Comparison of ENCODE assay signal across 28 cellular contexts in genomic region chr3:58723197-58723596, GRCh38. TPM values are rescaled to one million over a fixed set of nuclear protein-coding genes. Genes with fewer than 3 reads are reported as not detected.
DNase-seq lines count a peak whose midpoint lies in the region; ATAC-seq, FAIRE-seq and TF ChIP-seq lines count a peak whose summit lies in the region.
"Had no signal": no experiment of that assay in that cellular context is flagged by ENCODE, and none has a peak within 500 bp of the region (broad histone marks: within the 10 kb centered on the region; RNA-seq: fewer than 3 reads in every experiment).

No MANE protein-coding gene starts in this region.

- H2BK15ac ChIP-seq in H1 (ENCODE audit: low read length): no peak overlapping the region

- POLR2A ChIA-PET in Caco-2 (lab: Charles Lee) (no interaction called here), H1 (lab: Charles Lee; ENCODE audit: partially characterized antibody) (no interaction called here), GM10248 (lab: Yijun Ruan, JAX) (no interaction called here)

- DNase-seq in Caco-2 (no peak), H1 (ENCODE audit: low read depth in 1 of 2, low spot score in 2 of 2) (no peak), iris pigment epithelial cell (ENCODE audit: low read depth) (peak; percentile 66), left colon (no peak), GM10248 (ENCODE audit: extremely low spot score) (no peak), Kasumi-1 (lab: John Stamatoyannopoulos, UW) (no peak), NCI-H128 (lab: John Stamatoyannopoulos, UW; ENCODE audit: unreplicated experiment) (no peak)
- DNase-seq: activated CD4-positive, alpha-beta memory T cell treated with anti-CD3 and anti-CD28 coated beads, Interleukin-2, amount 10 ng/mL, durations not matched to agents 7 days and 5 days; activated CD4-positive, CD25-positive, alpha-beta regulatory T cell treated with anti-CD3 and anti-CD28 coated beads, Interleukin-2, amount 50 U/mL, for 72 hours; activated CD8-positive, alpha-beta memory T cell treated with anti-CD3 and anti-CD28 coated beads, Interleukin-2, amount 50 U/mL, for 48 hours; activated naive CD4-positive, alpha-beta T cell treated with Interleukin-2 at 50 U/mL for 16 hours; body of pancreas; DMS53; naive B cell; NCI-H510A treated with DMSO at 0.1 percent for 48 hours; stimulated activated CD4-positive, alpha-beta T cell treated with anti-CD3 and anti-CD28 coated beads, Interleukin-12 subunit alpha, Interleukin-12 subunit beta, amount 100 ng/mL, for 4 hours; stimulated activated CD4-positive, alpha-beta T cell treated with anti-CD3 and anti-CD28 coated beads, Interleukin-2, amount 100 ng/mL, for 48 hours; T-helper 17 cell had no signal

- H4K20me1 ChIP-seq in H1 (replicated peaks in 1 of 2; ENCODE audit: control insufficient read depth in 1 of 2, insufficient read depth in 2 of 2, low read length in 2 of 2): no peaks in the 10 kb centered on the region
- H4K20me1 ChIP-seq: BLaER1 had no signal

- no peaks in the 10 kb centered on the region for H3K27me3 Mint-ChIP-seq in Caco-2 (ENCODE audit: insufficient read depth, unreplicated experiment)
- H3K27me3 Mint-ChIP-seq: activated CD4-positive, alpha-beta memory T cell treated with anti-CD3 and anti-CD28 coated beads, Interleukin-2, amount 10 ng/mL, durations not matched to agents 7 days and 5 days; T-helper 17 cell had no signal

- peaks cover 13% of the 10 kb centered on the region for H3K4me1 Mint-ChIP-seq in Caco-2 (ENCODE audit: low read depth, unreplicated experiment)
- H3K4me1 Mint-ChIP-seq: activated CD4-positive, alpha-beta memory T cell treated with anti-CD3 and anti-CD28 coated beads, Interleukin-2, amount 10 ng/mL, durations not matched to agents 7 days and 5 days; naive B cell; T-helper 17 cell had no signal

- no peaks in the 10 kb centered on the region for H3K79me1 ChIP-seq in H1 (ENCODE audit: low read depth, low read length)

- H3K36me3 ChIP-seq in Caco-2 (ENCODE audit: control insufficient read depth, insufficient read depth, low read length) (no peaks in the 10 kb centered on the region), H1 (ENCODE audit: control insufficient read depth in 2 of 4, insufficient read depth in 4 of 4, low read length in 3 of 4) (no peaks in the 10 kb centered on the region; a peak in 1 of 8 replicates)
- H3K36me3 ChIP-seq: adrenal gland had no signal

- H3K23me2 ChIP-seq in H1 (ENCODE audit: low read depth, low read length): no peaks in the 10 kb centered on the region

- no peak for TF ChIP-seq POLR2A in H1 (IDR thresholded peaks at IDR 0.05; ENCODE audit: control extremely low read depth in 1 of 2, low read depth in 2 of 2, low read length in 2 of 2)

- H3K18ac ChIP-seq in H1 (ENCODE audit: extremely low read depth, low read length): no peak overlapping the region

- peak overlapping the region; percentile 87 for H3K27ac Mint-ChIP-seq in Caco-2 (ENCODE audit: unreplicated experiment)
- H3K27ac Mint-ChIP-seq: activated CD4-positive, alpha-beta memory T cell treated with anti-CD3 and anti-CD28 coated beads, Interleukin-2, amount 10 ng/mL, durations not matched to agents 7 days and 5 days; activated T-helper 1 cell treated with anti-CD3 and anti-CD28 coated beads, Interleukin-12 subunit alpha, Interleukin-12 subunit beta, Interleukin-2, Interleukin-4 antibody, amounts not matched to agents 30 ng/mL and 10 ng/mL and 1 ng/mL, durations not matched to agents 14 hours and 24 hours and 36 hours; T-helper 17 cell had no signal

- TF ChIP-seq EP300 in Ishikawa (IDR thresholded peaks at IDR 0.05; ENCODE audit: borderline replicate concordance): no peak
- no peak for TF ChIP-seq EP300 in H1 (IDR thresholded peaks at IDR 0.05; ENCODE audit: borderline replicate concordance in 1 of 2, low read depth in 2 of 2, low read length in 2 of 2)

- no peaks in the 10 kb centered on the region for H3K79me2 ChIP-seq in H1 (ENCODE audit: control insufficient read depth in 1 of 2, insufficient read depth in 2 of 2, low read length in 2 of 2)

- no peak overlapping the region for H2BK20ac ChIP-seq in H1 (ENCODE audit: low read length)

- no peak overlapping the region for H2AK5ac ChIP-seq in H1 (ENCODE audit: low read depth, low read length)

- H3K9me3 Mint-ChIP-seq in Caco-2 (ENCODE audit: unreplicated experiment): peaks cover 8% of the 10 kb centered on the region
- H3K9me3 Mint-ChIP-seq: activated T-helper 1 cell treated with anti-CD3 and anti-CD28 coated beads, Interleukin-12 subunit alpha, Interleukin-12 subunit beta, Interleukin-2, Interleukin-4 antibody, amounts not matched to agents 30 ng/mL and 10 ng/mL and 1 ng/mL, durations not matched to agents 14 hours and 24 hours and 36 hours had no signal

- H3K27ac ChIP-seq in H1 (ENCODE audit: low read depth, low read length): no peak overlapping the region
- H3K27ac ChIP-seq: adrenal gland, BLaER1, body of pancreas had no signal

- H3K4ac ChIP-seq in H1 (replicated peaks; ENCODE audit: insufficient read length, low read depth, low read length): no peak overlapping the region

- no TSS peak for BruUV-seq in Caco-2 (replicated peaks; lab: Mats Ljungman, UMichigan)

- no peaks in the 10 kb centered on the region for H3K36me3 Mint-ChIP-seq in Caco-2 (ENCODE audit: insufficient read depth, unreplicated experiment)
- H3K36me3 Mint-ChIP-seq: naive B cell had no signal

- H3K4me3 ChIP-seq in Caco-2 (ENCODE audit: low read depth, low read length): no peak overlapping the region
- no peak overlapping the region for H3K4me3 ChIP-seq in H1 (ENCODE audit: extremely low read depth in 1 of 4, insufficient read depth in 2 of 4, low read depth in 3 of 4, low read length in 4 of 4)
- H3K4me3 ChIP-seq: adrenal gland, BLaER1, body of pancreas had no signal

- H4K8ac ChIP-seq in H1 (ENCODE audit: extremely low read depth, insufficient read depth, low read length): no peak overlapping the region

- H2BK120ac ChIP-seq in H1 (replicated peaks; ENCODE audit: low read depth, low read length): no peak overlapping the region

- H3K27me3 ChIP-seq in Caco-2 (replicated peaks; ENCODE audit: control insufficient read depth, insufficient read depth, low read length) (no peaks in the 10 kb centered on the region), H1 (replicated peaks in 1 of 4; ENCODE audit: control insufficient read depth in 3 of 4, extremely low read depth in 1 of 4, insufficient read depth in 3 of 4, low read length in 3 of 4) (no peaks in the 10 kb centered on the region)
- H3K27me3 ChIP-seq: adrenal gland, BLaER1, body of pancreas had no signal

- peaks cover 23% of the 10 kb centered on the region for H3K4me1 ChIP-seq in Caco-2
- peaks cover 0 to 2% (median 0%) of the 10 kb centered on the region in 4 experiments; a peak in 1 of 7 replicates for H3K4me1 ChIP-seq in H1 (replicated peaks in 1 of 4; ENCODE audit: control insufficient read depth in 3 of 4, insufficient read depth in 4 of 4, low read length in 3 of 4)
- H3K4me1 ChIP-seq: adrenal gland, body of pancreas had no signal

- TF ChIP-seq CTCF in Caco-2 (IDR thresholded peaks at IDR 0.05; ENCODE audit: insufficient read depth in 1 of 2, low read depth in 1 of 2, low read length in 1 of 2, severe bottlenecking in 1 of 2, unreplicated experiment in 1 of 2) (no peak), H1 (IDR thresholded peaks at IDR 0.05; ENCODE audit: control extremely low read depth in 1 of 3, insufficient read depth in 1 of 3, low read depth in 1 of 3, low read length in 3 of 3) (no peak), GM10248 (IDR thresholded peaks at IDR 0.05; ENCODE audit: control extremely low read depth, extremely low read depth, low read depth, missing control alignments) (no peak)

- no peaks in the 10 kb centered on the region for H3K9me3 ChIP-seq in Caco-2
- no peaks in the 10 kb centered on the region; a peak in 1 of 4 replicates for H3K9me3 ChIP-seq in H1 (ENCODE audit: insufficient read depth in 2 of 2, low read depth in 1 of 2, low read length in 1 of 2)
- H3K9me3 ChIP-seq: adrenal gland, body of pancreas had no signal

- TF ChIP-seq RAD21 in Ishikawa (IDR thresholded peaks at IDR 0.05; ENCODE audit: low read depth): no peak
- TF ChIP-seq RAD21 in H1 (IDR thresholded peaks at IDR 0.05 in 1 of 2, conservative IDR thresholded peaks at IDR 0.05 in 1 of 2; ENCODE audit: low read depth in 2 of 2, low read length in 2 of 2): no peak

- H3K4me3 Mint-ChIP-seq in Caco-2 (ENCODE audit: unreplicated experiment): no peak overlapping the region
- H3K4me3 Mint-ChIP-seq: activated CD4-positive, alpha-beta memory T cell treated with anti-CD3 and anti-CD28 coated beads, Interleukin-2, amount 10 ng/mL, durations not matched to agents 7 days and 5 days; activated T-helper 1 cell treated with anti-CD3 and anti-CD28 coated beads, Interleukin-12 subunit alpha, Interleukin-12 subunit beta, Interleukin-2, Interleukin-4 antibody, amounts not matched to agents 30 ng/mL and 10 ng/mL and 1 ng/mL, durations not matched to agents 14 hours and 24 hours and 36 hours; naive B cell; T-helper 17 cell had no signal

- WGBS in H1 (ENCODE audit: extremely low coverage in 1 of 2, insufficient coverage in 1 of 2, insufficient read length in 1 of 2, insufficient replicate concordance in 2 of 2, low coverage in 1 of 2, low lambda C conversion rate in 2 of 2, missing lambda C conversion rate in 1 of 2), 2 experiments: 92% methylated on average over 3 of the region's 3 CpGs; no CpG with 5 or more reads in 1 of the 2 experiments

- FAIRE-seq in H1 (lab: Jason Lieb, UNC): no peak
- FAIRE-seq: endothelial cell of umbilical vein, keratinocyte had no signal

- no peak for ATAC-seq in left colon
- ATAC-seq: body of pancreas, sciatic nerve, T-helper 17 cell had no signal

- CTCF ChIA-PET in Caco-2 (lab: Charles Lee): no interaction called here
- CTCF ChIA-PET in H1 (lab: Charles Lee; ENCODE audit: partially characterized antibody): interaction anchor here (1.0 kb wide), 1 partner anchor 582 kb away, joined by 3 read pairs; no protein-coding TSS in a partner anchor
- CTCF ChIA-PET in GM10248 (lab: Yijun Ruan, JAX): interaction anchor here (1.3 kb wide), 1 partner anchor 9 kb away, joined by 3 read pairs; no protein-coding TSS in a partner anchor

- no peak overlapping the region for H2AFZ ChIP-seq in H1 (ENCODE audit: low read length)

- no peak overlapping the region for H4K91ac ChIP-seq in H1 (replicated peaks; ENCODE audit: insufficient read length, low read length)

- no peak overlapping the region for H2BK12ac ChIP-seq in H1 (ENCODE audit: low read depth, low read length)

- H3K23ac ChIP-seq in H1 (ENCODE audit: insufficient read length): no peak overlapping the region

- H4K5ac ChIP-seq in H1 (ENCODE audit: insufficient read length, low read depth, low read length): no peak overlapping the region

- intact Hi-C loops in Caco-2 (cut with micrococcal nuclease; ENCODE audit: unreplicated experiment): no loop called here
- intact Hi-C loops in left colon (cut with DNase I, micrococcal nuclease): no loop called here

- no peak overlapping the region for H3K14ac ChIP-seq in H1 (ENCODE audit: insufficient read length)

- no peak overlapping the region for H2BK5ac ChIP-seq in H1 (ENCODE audit: low read depth, low read length)

- H3K56ac ChIP-seq in H1 (replicated peaks; ENCODE audit: insufficient read length, low read depth, low read length): no peak overlapping the region

- H3K4me2 ChIP-seq in H1 (ENCODE audit: insufficient read depth in 1 of 2, low read depth in 2 of 2, low read length in 2 of 2): no peak overlapping the region
- H3K4me2 ChIP-seq: BLaER1 had no signal

- H3K9ac ChIP-seq in H1 (replicated peaks in 1 of 4; ENCODE audit: extremely low read depth in 1 of 4, low read depth in 3 of 4, low read length in 3 of 4): no peak overlapping the region
- H3K9ac ChIP-seq: BLaER1 had no signal

RNA-seq across cellular contexts. Expression of gene FAM3D, which starts 56.6 kb away (rescaled TPM):
- not detected in 2 replicates for total RNA-seq in Caco-2 (2022)
- not detected in 2 replicates for total RNA-seq in H1 (2021; fragmentation: NEBNext Ultra II Directional; extraction: Animal tissue kit (Norgen Biotek cat#: 25700))
- polyA plus RNA-seq in H1 (2011; rRNA removed): 0.08 TPM in 1 of 2 replicates, not detected in the other
- polyA plus RNA-seq in H1 (2011; cell fraction: cytosol; rRNA removed): not detected
- 0.09 TPM for polyA plus RNA-seq in H1 (2011; cell fraction: nucleus; rRNA removed)
- polyA plus RNA-seq in H1 (2012, experiment 1 of 2): not detected in 4 replicates
- polyA plus RNA-seq in H1 (2012, experiment 2 of 2): not detected
- polyA plus RNA-seq in H1 (2013, experiment 1 of 2): not detected
- 0.07 TPM for polyA plus RNA-seq in H1 (2013, experiment 2 of 2)
- not detected in 2 replicates for polyA minus RNA-seq in H1 (2011; rRNA and poly(A)+ RNA removed)
- polyA minus RNA-seq in H1 (2011; cell fraction: cytosol; rRNA and poly(A)+ RNA removed): not detected
- polyA minus RNA-seq in H1 (2011; cell fraction: nucleus; rRNA and poly(A)+ RNA removed): not detected
- total RNA-seq in left colon: 100 to 1,000 TPM; 510 to 690 TPM
- total RNA-seq: activated CD4-positive, alpha-beta memory T cell treated with anti-CD3 and anti-CD28 coated beads, Interleukin-2, amount 10 ng/mL, durations not matched to agents 7 days and 5 days; activated T-helper 1 cell treated with anti-CD3 and anti-CD28 coated beads, Interleukin-12 subunit alpha, Interleukin-12 subunit beta, Interleukin-2, Interleukin-4 antibody, amounts not matched to agents 30 ng/mL and 10 ng/mL and 1 ng/mL, durations not matched to agents 14 hours and 24 hours and 36 hours; cerebellum; endothelial cell of umbilical vein; liver; posterior vena cava; sciatic nerve; T-helper 17 cell had no signal
- polyA plus RNA-seq: keratinocyte had no signal

Comparison
In these comparisons a context has a peak if more than half of its experiments do, and no peak if none do; other contexts are left out.
1. RNA of gene FAM3D, which starts 56.6 kb away (total RNA-seq): 510 to 690 TPM in left colon; not detected in Caco-2 and not detected in H1; every median in the first group is over 100 times any median in the second.